Comparison of ENCODE assay signal across 1 cellular context in genomic region chr15:86082619-86083377, GRCh38.
TF ChIP-seq lines count a peak whose summit lies in the region.

No MANE protein-coding gene starts in this region.

TF ChIP-seq in SK-N-SH, 30 proteins besides CTCF, POLR2A, EP300 and RAD21 (continued from another document):
- TF ChIP-seq, protein P1, sequence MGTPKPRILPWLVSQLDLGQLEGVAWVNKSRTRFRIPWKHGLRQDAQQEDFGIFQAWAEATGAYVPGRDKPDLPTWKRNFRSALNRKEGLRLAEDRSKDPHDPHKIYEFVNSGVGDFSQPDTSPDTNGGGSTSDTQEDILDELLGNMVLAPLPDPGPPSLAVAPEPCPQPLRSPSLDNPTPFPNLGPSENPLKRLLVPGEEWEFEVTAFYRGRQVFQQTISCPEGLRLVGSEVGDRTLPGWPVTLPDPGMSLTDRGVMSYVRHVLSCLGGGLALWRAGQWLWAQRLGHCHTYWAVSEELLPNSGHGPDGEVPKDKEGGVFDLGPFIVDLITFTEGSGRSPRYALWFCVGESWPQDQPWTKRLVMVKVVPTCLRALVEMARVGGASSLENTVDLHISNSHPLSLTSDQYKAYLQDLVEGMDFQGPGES (IDR thresholded peaks at IDR 0.05; ENCODE audit: low read depth, low read length), result no peak
- TF ChIP-seq EZH2phosphoT487 (IDR thresholded peaks at IDR 0.05; ENCODE audit: borderline replicate concordance, low read depth) (no peak), GABPA (IDR thresholded peaks at IDR 0.05; ENCODE audit: low read depth) (no peak), POLR2AphosphoS5 (IDR thresholded peaks at IDR 0.05; ENCODE audit: low read depth, low read length) (no peak)
